Comparison of ENCODE assay signal across 8 cellular contexts in the genomic region with DNA sequence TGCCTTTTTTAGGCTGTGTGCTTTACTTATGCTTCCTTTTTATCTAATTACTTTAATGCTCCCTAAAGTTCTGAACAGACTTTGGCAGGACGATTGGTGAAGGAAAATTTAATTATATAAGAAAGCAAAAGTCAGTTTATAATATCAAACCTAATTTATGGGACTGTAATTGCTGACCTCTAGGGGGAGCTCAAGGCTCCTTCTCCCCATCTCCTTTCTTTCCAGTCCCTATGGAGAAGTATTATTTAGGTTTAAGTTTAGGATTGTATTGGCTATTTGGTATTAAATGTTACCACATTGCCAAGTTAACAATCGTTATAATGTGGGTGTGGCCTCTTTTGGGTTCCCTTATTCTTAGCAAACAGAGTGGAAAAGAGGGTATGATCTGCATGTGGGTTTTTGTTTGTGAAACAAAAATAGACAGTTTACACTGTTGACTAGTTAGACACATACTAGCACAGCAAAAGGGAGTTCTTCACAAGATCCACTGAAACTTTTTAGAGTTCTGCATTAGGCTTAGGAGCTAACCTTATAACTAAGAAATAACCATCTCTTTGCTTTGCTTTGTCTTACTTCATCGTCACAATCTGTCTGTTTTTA. TPM values are rescaled to one million over a fixed set of nuclear protein-coding genes. Genes with fewer than 3 reads are reported as not detected.
DNase-seq lines count a peak whose midpoint lies in the region; ATAC-seq and TF ChIP-seq lines count a peak whose summit lies in the region.

No MANE protein-coding gene starts in this region.

- H3K27me3 Mint-ChIP-seq in neural crest cell (ENCODE audit: low read depth), result no peaks in the 10 kb centered on the region

- H3K4me3 Mint-ChIP-seq in neural crest cell, result no peak overlapping the region

- TF ChIP-seq CTCF in neural crest cell (conservative IDR thresholded peaks at IDR 0.05), result peak; percentile 76

- DNase-seq in A172 (ENCODE audit: low spot score) (peak; percentile 54), GDM1 (lab: John Stamatoyannopoulos, UW) (peak; percentile 11), NCI-H69 (lab: John Stamatoyannopoulos, UW) (peak; percentile 40), dedifferentiated amniotic fluid mesenchymal stem cell (ENCODE audit: extremely low spot score) (peak; percentile 46), neural crest cell (ENCODE audit: low read depth, low spot score) (peak; percentile 12), 8988T (no peak), NCI-H2227 treated with DMSO at 0.1 percent for 48 hours (lab: John Stamatoyannopoulos, UW) (no peak)

- H3K9me3 Mint-ChIP-seq in neural crest cell, result peaks cover 7% of the 10 kb centered on the region

- no peak overlapping the region for H3K27ac Mint-ChIP-seq in neural crest cell (ENCODE audit: unreplicated experiment)

- ATAC-seq in GM19463 (IDR thresholded peaks at IDR 0.05; ENCODE audit: unreplicated experiment), result no peak

- no peaks in the 10 kb centered on the region for H3K4me1 Mint-ChIP-seq in neural crest cell

- H3K36me3 Mint-ChIP-seq in neural crest cell (ENCODE audit: low read depth), result peaks cover 4% of the 10 kb centered on the region

RNA-seq across cellular contexts. Expression of gene TNFSF4, which starts 48.2 kb away (rescaled TPM):
- total RNA-seq in A172 (2014; rRNA removed; shearing (Covaris generic)), result 60.3 and 63.8 TPM in 2 replicates
- 0.57 and 1.1 TPM in 2 replicates for total RNA-seq in neural crest cell

Comparison
In these comparisons a context has a peak if more than half of its experiments do, and no peak if none do; other contexts are left out.
1. DNase-seq: peak in A172 (single experiment), GDM1 (single experiment), NCI-H69 (single experiment), dedifferentiated amniotic fluid mesenchymal stem cell (single experiment) and neural crest cell (single experiment); none in 8988T (single experiment) and NCI-H2227 treated with DMSO at 0.1 percent for 48 hours (single experiment).
2. RNA of gene TNFSF4, which starts 48.2 kb away (total RNA-seq): 60.3 to 63.8 TPM in A172; 0.57 to 1.1 TPM in neural crest cell; every median in the first group is over 10 times any median in the second.